In genomic region chr7:156949541-156950380, GRCh38 we compare ENCODE assay signal across 1 cellular context.
TF ChIP-seq lines count a peak whose summit lies in the region.

Gene NOM1 (plus strand): TSS chr7:156949712. CDS start chr7:156949738, 26 bp downstream.

TF ChIP-seq in K562, 482 proteins besides CTCF, POLR2A, EP300 and RAD21 (continued from another document and continues in another):
- TF ChIP-seq RREB1 (CRISPR knock-in tag; IDR thresholded peaks at IDR 0.05) (no peak), ZZZ3 (IDR thresholded peaks at IDR 0.05) (no peak), CEBPG (CRISPR knock-in tag; IDR thresholded peaks at IDR 0.05) (peak; percentile 41; the same call in 1 of the 2 replicates), CEBPG (tag; conservative IDR thresholded peaks at IDR 0.05 in 1 of 2, IDR thresholded peaks at IDR 0.05 in 1 of 2) (no peak), ZNF766 (CRISPR knock-in tag; conservative IDR thresholded peaks at IDR 0.05) (0 out of 2 replicates have a peak, but pooled peaks have one; percentile 7), TCF7 (IDR thresholded peaks at IDR 0.05; ENCODE audit: borderline replicate concordance) (peak; percentile 20; the same call in 1 of the 2 replicates), NR4A1 (CRISPR knock-in tag; IDR thresholded peaks at IDR 0.05) (0 out of 2 replicates have a peak, but pooled peaks have one; percentile 19), NR4A1 (tag; IDR thresholded peaks at IDR 0.05) (no peak), ZNF511 (CRISPR knock-in tag; IDR thresholded peaks at IDR 0.05) (peak; percentile 90), ZBTB1 (CRISPR knock-in tag; IDR thresholded peaks at IDR 0.05; ENCODE audit: borderline replicate concordance, low read depth) (peak; percentile 98), U2AF2 (optimal IDR thresholded peaks at IDR 0.05; ENCODE audit: low read depth, low read length) (no peak), RB1 (IDR thresholded peaks at IDR 0.05; ENCODE audit: low read depth) (peak; percentile 100), ZNF197 (CRISPR knock-in tag; IDR thresholded peaks at IDR 0.05; ENCODE audit: low read depth) (no peak), MXD1 (CRISPR knock-in tag; IDR thresholded peaks at IDR 0.05; ENCODE audit: borderline replicate concordance, poor library complexity, severe bottlenecking) (peak; percentile 99), ZNF778 (CRISPR knock-in tag; IDR thresholded peaks at IDR 0.05) (no peak), NONO (IDR thresholded peaks at IDR 0.05; ENCODE audit: low read depth in 2 of 2, low read length in 1 of 2) (peak; percentile 93 to 95), DMBX1 (CRISPR knock-in tag; IDR thresholded peaks at IDR 0.05; ENCODE audit: borderline replicate concordance) (no peak), BCLAF1 (IDR thresholded peaks at IDR 0.05; ENCODE audit: borderline replicate concordance in 1 of 2, control insufficient read depth in 1 of 2, low read depth in 2 of 2, low read length in 1 of 2) (0 out of 4 replicates have a peak, but pooled peaks of 1 of the 2 experiments have one; percentile 49), JUND (IDR thresholded peaks at IDR 0.05; ENCODE audit: borderline replicate concordance, low read depth, low read length) (peak; percentile 65; the same call in 1 of the 2 replicates), JUND (tag; IDR thresholded peaks at IDR 0.05; ENCODE audit: borderline replicate concordance, low read depth, low read length) (no peak; the same call in 2 of the 3 replicates), MGA (IDR thresholded peaks at IDR 0.05) (peak; percentile 40; the same call in 1 of the 2 replicates)
- TF ChIP-seq, protein P1, sequence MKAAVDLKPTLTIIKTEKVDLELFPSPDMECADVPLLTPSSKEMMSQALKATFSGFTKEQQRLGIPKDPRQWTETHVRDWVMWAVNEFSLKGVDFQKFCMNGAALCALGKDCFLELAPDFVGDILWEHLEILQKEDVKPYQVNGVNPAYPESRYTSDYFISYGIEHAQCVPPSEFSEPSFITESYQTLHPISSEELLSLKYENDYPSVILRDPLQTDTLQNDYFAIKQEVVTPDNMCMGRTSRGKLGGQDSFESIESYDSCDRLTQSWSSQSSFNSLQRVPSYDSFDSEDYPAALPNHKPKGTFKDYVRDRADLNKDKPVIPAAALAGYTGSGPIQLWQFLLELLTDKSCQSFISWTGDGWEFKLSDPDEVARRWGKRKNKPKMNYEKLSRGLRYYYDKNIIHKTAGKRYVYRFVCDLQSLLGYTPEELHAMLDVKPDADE (conservative IDR thresholded peaks at IDR 0.05; ENCODE audit: control insufficient read depth, low read depth, low read length): peak; percentile 96
- TF ChIP-seq, protein P2, sequence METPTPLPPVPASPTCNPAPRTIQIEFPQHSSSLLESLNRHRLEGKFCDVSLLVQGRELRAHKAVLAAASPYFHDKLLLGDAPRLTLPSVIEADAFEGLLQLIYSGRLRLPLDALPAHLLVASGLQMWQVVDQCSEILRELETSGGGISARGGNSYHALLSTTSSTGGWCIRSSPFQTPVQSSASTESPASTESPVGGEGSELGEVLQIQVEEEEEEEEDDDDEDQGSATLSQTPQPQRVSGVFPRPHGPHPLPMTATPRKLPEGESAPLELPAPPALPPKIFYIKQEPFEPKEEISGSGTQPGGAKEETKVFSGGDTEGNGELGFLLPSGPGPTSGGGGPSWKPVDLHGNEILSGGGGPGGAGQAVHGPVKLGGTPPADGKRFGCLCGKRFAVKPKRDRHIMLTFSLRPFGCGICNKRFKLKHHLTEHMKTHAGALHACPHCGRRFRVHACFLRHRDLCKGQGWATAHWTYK (CRISPR knock-in tag; IDR thresholded peaks at IDR 0.05): peak; percentile 21; the same call in 1 of the 2 replicates
- TF ChIP-seq, protein P3, sequence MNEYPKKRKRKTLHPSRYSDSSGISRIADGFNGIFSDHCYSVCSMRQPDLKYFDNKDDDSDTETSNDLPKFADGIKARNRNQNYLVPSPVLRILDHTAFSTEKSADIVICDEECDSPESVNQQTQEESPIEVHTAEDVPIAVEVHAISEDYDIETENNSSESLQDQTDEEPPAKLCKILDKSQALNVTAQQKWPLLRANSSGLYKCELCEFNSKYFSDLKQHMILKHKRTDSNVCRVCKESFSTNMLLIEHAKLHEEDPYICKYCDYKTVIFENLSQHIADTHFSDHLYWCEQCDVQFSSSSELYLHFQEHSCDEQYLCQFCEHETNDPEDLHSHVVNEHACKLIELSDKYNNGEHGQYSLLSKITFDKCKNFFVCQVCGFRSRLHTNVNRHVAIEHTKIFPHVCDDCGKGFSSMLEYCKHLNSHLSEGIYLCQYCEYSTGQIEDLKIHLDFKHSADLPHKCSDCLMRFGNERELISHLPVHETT (CRISPR knock-in tag; conservative IDR thresholded peaks at IDR 0.05 in 1 of 2, IDR thresholded peaks at IDR 0.05 in 1 of 2): peak in 1 of 2 experiments; percentile 80; a peak in 2 of 4 replicates
